Comparison of ENCODE assay signal across 8 cellular contexts in the genomic region with DNA sequence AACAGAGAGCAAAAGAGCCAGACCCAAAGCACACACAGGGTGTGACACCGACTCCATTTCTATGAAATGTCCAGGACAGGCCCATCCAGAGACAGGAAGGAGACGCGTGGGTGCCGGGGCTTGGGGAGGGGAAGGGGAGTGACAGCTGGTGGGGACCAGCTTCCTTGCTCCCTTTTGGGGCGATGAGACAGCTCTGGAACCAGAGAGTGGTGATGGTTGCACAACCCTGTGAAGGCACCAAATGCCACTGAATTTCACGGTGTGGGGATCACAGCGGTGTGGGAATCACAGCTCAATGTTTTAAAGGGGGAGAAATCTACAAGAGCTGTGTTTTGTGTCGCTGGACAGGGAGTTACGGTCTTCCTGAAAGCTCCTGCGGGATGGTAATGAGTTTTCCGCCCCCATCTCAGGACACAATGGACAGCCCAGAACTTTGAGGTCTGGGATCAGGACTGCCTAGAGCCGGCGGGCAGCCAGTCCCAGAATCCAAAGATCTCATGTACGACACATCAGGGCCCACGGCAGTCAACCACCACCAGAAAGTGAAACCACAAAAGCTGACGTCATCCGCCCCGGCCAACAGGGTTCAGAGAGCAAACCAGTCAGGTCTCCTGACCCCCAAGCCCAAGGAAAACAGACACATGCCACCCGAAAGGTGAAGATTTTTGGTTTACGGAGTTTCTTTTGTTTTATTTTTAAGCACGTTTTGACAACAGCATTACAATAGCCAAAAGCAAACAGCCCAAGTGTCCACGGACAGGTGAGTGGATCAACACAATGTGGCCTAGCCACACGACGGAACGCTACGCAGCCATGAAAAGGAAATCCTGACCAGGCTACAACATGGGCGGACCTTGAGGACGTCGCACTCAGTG. TPM values are rescaled to one million over a fixed set of nuclear protein-coding genes. Genes with fewer than 3 reads are reported as not detected.
DNase-seq lines count a peak whose midpoint lies in the region; ATAC-seq and TF ChIP-seq lines count a peak whose summit lies in the region.
"Had no signal": no experiment of that assay in that cellular context is flagged by ENCODE, and none has a peak within 500 bp of the region (broad histone marks: within the 10 kb centered on the region; RNA-seq: fewer than 3 reads in every experiment).

No MANE protein-coding gene starts in this region.

- peak; percentile 47 for DNase-seq in OCI-M1 (lab: John Stamatoyannopoulos, UW)
- peak; percentile 48 for DNase-seq in activated gamma-delta T cell treated with anti-CD3 and anti-CD28 coated beads, Interleukin-2, amount 50 U/mL, for 16 hours (ENCODE audit: low read depth)
- peak in 1 of 2 donors; percentile 54 for DNase-seq in cardiac muscle cell (ENCODE audit: low read depth in 1 of 2, low spot score in 1 of 2)
- DNase-seq in stimulated activated CD4-positive, alpha-beta T cell treated with anti-CD3 and anti-CD28 coated beads, Interleukin-12 subunit alpha, Interleukin-12 subunit beta, amount 100 ng/mL, for 4 hours, result peak; percentile 60
- no peak for DNase-seq in germinal center (ENCODE audit: low spot score)
- DNase-seq in DMS114 treated with DMSO at 0.1 percent for 48 hours (lab: John Stamatoyannopoulos, UW; ENCODE audit: unreplicated experiment), result no peak

- ATAC-seq in HG03439 (IDR thresholded peaks at IDR 0.05; ENCODE audit: unreplicated experiment), result no peak

- no peak overlapping the region for H3K4me3 ChIP-seq in cardiac muscle cell
- H3K4me3 ChIP-seq: SK-N-MC had no signal

- H3K27me3 ChIP-seq in cardiac muscle cell, result no peaks in the 10 kb centered on the region

- H3K4me1 ChIP-seq in cardiac muscle cell (ENCODE audit: low read depth), result peaks cover 4% of the 10 kb centered on the region

- no peaks in the 10 kb centered on the region for H3K9me3 ChIP-seq in cardiac muscle cell (ENCODE audit: low read depth)

- TF ChIP-seq CTCF in cardiac muscle cell (IDR thresholded peaks at IDR 0.05; ENCODE audit: low read depth, low read length), result no peak

- H3K36me3 ChIP-seq in cardiac muscle cell, result no peaks in the 10 kb centered on the region

- peak overlapping the region; percentile 15 for H3K27ac ChIP-seq in cardiac muscle cell
- H3K27ac ChIP-seq: SK-N-MC had no signal

RNA-seq across cellular contexts. Expression of a gene that starts 7.3 kb away (rescaled TPM):
- 102 and 106 TPM in 2 replicates for total RNA-seq in cardiac muscle cell
- polyA plus RNA-seq in cardiac muscle cell, result 135 and 137 TPM in 2 replicates

RNA-seq across cellular contexts. Expression of a gene that starts 9.5 kb away (rescaled TPM):
- total RNA-seq in cardiac muscle cell, result 111 and 126 TPM in 2 replicates
- 73.9 and 81.3 TPM in 2 replicates for polyA plus RNA-seq in cardiac muscle cell

RNA-seq across cellular contexts. Expression of a gene that starts 36.0 kb away (rescaled TPM):
- total RNA-seq in cardiac muscle cell, result 29.4 and 33.5 TPM in 2 replicates
- 36.6 and 46.0 TPM in 2 replicates for polyA plus RNA-seq in cardiac muscle cell

RNA-seq across cellular contexts. Expression of a gene that starts 43.9 kb away (rescaled TPM):
- total RNA-seq in cardiac muscle cell, result 11.6 and 18.2 TPM in 2 replicates
- 11.1 and 12.4 TPM in 2 replicates for polyA plus RNA-seq in cardiac muscle cell

RNA-seq across cellular contexts. Expression of a gene that starts 54.6 kb away (rescaled TPM):
- 3.0 and 4.2 TPM in 2 replicates for total RNA-seq in cardiac muscle cell
- 3.1 and 3.3 TPM in 2 replicates for polyA plus RNA-seq in cardiac muscle cell

Comparison
In these comparisons a context has a peak if more than half of its experiments do, and no peak if none do; other contexts are left out.
1. DNase-seq: peak in OCI-M1 (single experiment), activated gamma-delta T cell treated with anti-CD3 and anti-CD28 coated beads, Interleukin-2, amount 50 U/mL, for 16 hours (single experiment) and stimulated activated CD4-positive, alpha-beta T cell treated with anti-CD3 and anti-CD28 coated beads, Interleukin-12 subunit alpha, Interleukin-12 subunit beta, amount 100 ng/mL, for 4 hours (single experiment); none in germinal center (single experiment) and DMS114 treated with DMSO at 0.1 percent for 48 hours (single experiment).